11 cellular contexts compared by ENCODE assay signal in the genomic region with DNA sequence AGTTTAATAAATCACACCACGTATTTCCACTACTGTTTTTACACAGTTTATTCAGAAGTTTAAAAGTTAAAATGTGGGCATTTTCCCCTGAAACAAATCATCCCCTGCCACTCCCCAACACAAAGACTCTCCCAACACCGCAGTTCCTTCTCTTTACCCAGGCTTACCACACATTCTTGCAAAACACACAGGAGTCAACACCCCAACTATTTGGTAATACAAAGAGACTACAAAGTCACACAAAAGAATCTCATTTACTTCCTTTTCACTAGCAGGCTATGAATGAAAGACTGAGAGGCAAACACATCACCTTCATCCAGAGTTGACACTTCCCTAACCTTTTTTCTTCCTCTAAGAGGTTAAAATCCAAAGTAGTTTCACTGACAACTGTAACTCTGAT. TPM values are rescaled to one million over a fixed set of nuclear protein-coding genes. Genes with fewer than 3 reads are reported as not detected.
DNase-seq lines count a peak whose midpoint lies in the region; ATAC-seq and TF ChIP-seq lines count a peak whose summit lies in the region.
"Had no signal": no experiment of that assay in that cellular context is flagged by ENCODE, and none has a peak within 500 bp of the region (broad histone marks: within the 10 kb centered on the region; RNA-seq: fewer than 3 reads in every experiment).

No MANE protein-coding gene starts in this region.

- no peak for TF ChIP-seq CTCF in left lung (IDR thresholded peaks at IDR 0.05)
- no peak for TF ChIP-seq CTCF in tibial artery (IDR thresholded peaks at IDR 0.05)

- DNase-seq in CD4-positive, CD25-positive, alpha-beta regulatory T cell = no peak
- DNase-seq in Jurkat, Clone E6-1 (ENCODE audit: low read depth, low spot score) = peak; percentile 14
- DNase-seq in left lung (no peak), tibial artery (no peak), NAMALWA (ENCODE audit: low spot score) (no peak)
- DNase-seq: NCI-H510A, transverse colon had no signal

- no peaks in the 10 kb centered on the region for H3K9me3 ChIP-seq in CD4-positive, CD25-positive, alpha-beta regulatory T cell (ENCODE audit: control insufficient read depth in 2 of 2, low read length in 2 of 2)
- H3K9me3 ChIP-seq in left lung (no peaks in the 10 kb centered on the region), tibial artery (no peaks in the 10 kb centered on the region)
- H3K9me3 ChIP-seq: transverse colon had no signal

- peak overlapping the region; percentile 52 for H3K27ac ChIP-seq in CD4-positive, CD25-positive, alpha-beta regulatory T cell (ENCODE audit: insufficient read depth, low read length, poor library complexity, severe bottlenecking)
- H3K27ac ChIP-seq in left lung (peak overlapping the region in 1 of 2 donors; percentile 68), tibial artery (no peak overlapping the region)
- H3K27ac ChIP-seq: parathyroid adenoma, transverse colon had no signal

- H3K4me1 Mint-ChIP-seq in CD4-positive, CD25-positive, alpha-beta regulatory T cell = peaks cover under 1 to 38% (median 27%) of the 10 kb centered on the region in 4 donors
- H3K4me1 Mint-ChIP-seq in activated naive CD8-positive, alpha-beta T cell (ENCODE audit: low read depth) = peaks cover 37% of the 10 kb centered on the region

- no peak overlapping the region for H3K4me3 Mint-ChIP-seq in CD4-positive, CD25-positive, alpha-beta regulatory T cell
- no peak overlapping the region for H3K4me3 Mint-ChIP-seq in activated naive CD8-positive, alpha-beta T cell

- no peaks in the 10 kb centered on the region for H3K9me3 Mint-ChIP-seq in CD4-positive, CD25-positive, alpha-beta regulatory T cell
- no peaks in the 10 kb centered on the region for H3K9me3 Mint-ChIP-seq in activated naive CD8-positive, alpha-beta T cell (ENCODE audit: low read depth)

- peaks cover 75% of the 10 kb centered on the region for H3K36me3 ChIP-seq in CD4-positive, CD25-positive, alpha-beta regulatory T cell (ENCODE audit: control insufficient read depth, insufficient read depth, low read length)
- H3K36me3 ChIP-seq in left lung (peaks cover 0 to 71% of the 10 kb centered on the region in 2 donors), tibial artery (peaks cover 23 to 69% (median 39%) of the 10 kb centered on the region in 3 donors)

- H3K27me3 ChIP-seq in CD4-positive, CD25-positive, alpha-beta regulatory T cell (ENCODE audit: control insufficient read depth, insufficient read depth, low read length) = no peaks in the 10 kb centered on the region
- H3K27me3 ChIP-seq in left lung = no peaks in the 10 kb centered on the region
- no peaks in the 10 kb centered on the region for H3K27me3 ChIP-seq in tibial artery
- H3K27me3 ChIP-seq: transverse colon had no signal

- H3K4me1 ChIP-seq in CD4-positive, CD25-positive, alpha-beta regulatory T cell (ENCODE audit: control insufficient read depth, insufficient read depth, low read length, poor library complexity, severe bottlenecking) = peaks cover 13% of the 10 kb centered on the region
- H3K4me1 ChIP-seq in left lung (peaks cover 0 to 29% of the 10 kb centered on the region in 2 donors), tibial artery (no peaks in the 10 kb centered on the region)
- H3K4me1 ChIP-seq: parathyroid adenoma had no signal

- peak overlapping the region; percentile 24 for H3K4me3 ChIP-seq in CD4-positive, CD25-positive, alpha-beta regulatory T cell (ENCODE audit: low read depth, low read length)
- no peak overlapping the region for H3K4me3 ChIP-seq in Jurkat, Clone E6-1 (ENCODE audit: low read length)
- H3K4me3 ChIP-seq in left lung = no peak overlapping the region
- no peak overlapping the region for H3K4me3 ChIP-seq in tibial artery
- H3K4me3 ChIP-seq: transverse colon had no signal

- H3K27ac Mint-ChIP-seq in CD4-positive, CD25-positive, alpha-beta regulatory T cell = peak overlapping the region; percentile 33 to 93 (median 81)
- peak overlapping the region; percentile 71 for H3K27ac Mint-ChIP-seq in activated naive CD8-positive, alpha-beta T cell

- H3K27me3 Mint-ChIP-seq in CD4-positive, CD25-positive, alpha-beta regulatory T cell = no peaks in the 10 kb centered on the region
- H3K27me3 Mint-ChIP-seq in activated naive CD8-positive, alpha-beta T cell = no peaks in the 10 kb centered on the region

- intact Hi-C loops in left lung (cut with DNase I) = no loop called here
- intact Hi-C loops in tibial artery (cut with DNase I; ENCODE audit: low total_unique reads) = no loop called here

- ATAC-seq in CD4-positive, CD25-positive, alpha-beta regulatory T cell (ENCODE audit: low read depth in 2 of 2) = no peak
- ATAC-seq in left lung (peak; percentile 51), HG02973 (IDR thresholded peaks at IDR 0.05; ENCODE audit: unreplicated experiment) (no peak), HG02678 (IDR thresholded peaks at IDR 0.05; ENCODE audit: unreplicated experiment) (no peak)

- peaks cover 63% of the 10 kb centered on the region for H3K36me3 Mint-ChIP-seq in CD4-positive, CD25-positive, alpha-beta regulatory T cell
- H3K36me3 Mint-ChIP-seq in activated naive CD8-positive, alpha-beta T cell = peaks cover 26% of the 10 kb centered on the region

RNA-seq across cellular contexts. Expression of gene KCTD20, which starts 51.1 kb away (rescaled TPM):
- total RNA-seq in CD4-positive, CD25-positive, alpha-beta regulatory T cell = 41.7 TPM
- 10 to 100 TPM; 35.4 to 47.8 (median 40.1) TPM for polyA plus RNA-seq in CD4-positive, CD25-positive, alpha-beta regulatory T cell
- polyA plus RNA-seq in Jurkat, Clone E6-1 (2012; ENCODE audit: insufficient read depth, insufficient read length) = 44.7 TPM
- total RNA-seq in left lung = 10 to 100 TPM; 47.4 to 53.9 TPM

RNA-seq across cellular contexts. Expression of gene PXT1, which starts 51.2 kb away (rescaled TPM):
- total RNA-seq in CD4-positive, CD25-positive, alpha-beta regulatory T cell = 0.37 TPM
- polyA plus RNA-seq in CD4-positive, CD25-positive, alpha-beta regulatory T cell = under 1 TPM in 2 of 4 donors, not detected in 2; 0.08 to 0.09 TPM
- polyA plus RNA-seq in Jurkat, Clone E6-1 (2012; ENCODE audit: insufficient read depth, insufficient read length) = not detected
- not detected for total RNA-seq in left lung

RNA-seq across cellular contexts. Expression of gene STK38, which starts 53.4 kb away (rescaled TPM):
- total RNA-seq in CD4-positive, CD25-positive, alpha-beta regulatory T cell = 106 TPM
- 100 to 1,000 TPM in 3 of 4 donors, 10 to 100 TPM in 1; 92.8 to 126 (median 113) TPM for polyA plus RNA-seq in CD4-positive, CD25-positive, alpha-beta regulatory T cell
- polyA plus RNA-seq in Jurkat, Clone E6-1 (2012; ENCODE audit: insufficient read depth, insufficient read length) = 27.3 TPM
- 10 to 100 TPM; 40.2 to 41.0 TPM for total RNA-seq in left lung
